ENCODE assay signal across 33 cellular contexts in the genomic region with DNA sequence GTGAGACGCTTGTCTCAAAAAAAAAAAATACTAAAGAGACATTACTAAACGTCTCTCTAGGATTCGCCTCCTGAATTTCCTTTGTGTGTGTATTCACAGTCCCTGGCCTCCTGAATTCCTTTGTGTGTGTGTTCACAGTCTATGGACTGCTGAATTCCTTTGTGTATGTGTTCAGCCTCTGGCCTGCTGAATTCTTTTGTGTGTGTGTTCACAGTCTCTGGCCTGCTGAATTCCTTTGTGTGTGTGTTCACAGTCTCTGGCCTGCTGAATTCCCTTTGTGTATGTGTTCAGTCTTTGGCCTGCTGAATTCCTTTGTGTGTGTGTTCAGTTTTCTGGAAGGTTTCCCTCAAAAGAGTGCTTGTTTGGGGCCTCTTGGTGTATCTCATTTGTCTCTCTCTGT. TPM values are rescaled to one million over a fixed set of nuclear protein-coding genes. Genes with fewer than 3 reads are reported as not detected.
A peak's percentile ranks its signal among the peaks of the same experiment; 100 is the strongest.
DNase-seq lines count a peak whose midpoint lies in the region; ATAC-seq, FAIRE-seq and TF ChIP-seq lines count a peak whose summit lies in the region.
"Had no signal": no experiment of that assay in that cellular context is flagged by ENCODE, and none has a peak within 500 bp of the region (broad histone marks: within the 10 kb centered on the region; RNA-seq: fewer than 3 reads in every experiment).

No MANE protein-coding gene starts in this region.

- H3K27ac Mint-ChIP-seq in T-helper 17 cell, result peak overlapping the region; percentile 73
- H3K27ac Mint-ChIP-seq: activated CD4-positive, alpha-beta T cell treated with anti-CD3 and anti-CD28 coated beads, Interleukin-2, amount 10 ng/mL, durations not matched to agents 24 days and 14 days; immature natural killer cell; mesothelial cell of epicardium; T-helper 2 cell treated with Interferon-gamma antibody and Interleukin-4, amounts not matched to agents 5 μg/mL and 100 μg/mL, for 36 hours had no signal

- H2AFZ ChIP-seq in trophoblast cell (ENCODE audit: insufficient read depth, low read length, poor library complexity), result no peak overlapping the region

- no peak overlapping the region for H3K4me2 ChIP-seq in trophoblast cell (ENCODE audit: low read length)
- H3K4me2 ChIP-seq: BLaER1 treated with 17β-estradiol and CSF1 and Interleukin-3, amounts not matched to agents 10 nM and 100 nM had no signal

- H3K9me3 ChIP-seq in T-helper 17 cell (ENCODE audit: control insufficient read depth, low read length, poor library complexity, severe bottlenecking) (no peaks in the 10 kb centered on the region), trophoblast cell (ENCODE audit: insufficient read depth, low read depth, low read length) (peaks cover 3% of the 10 kb centered on the region)
- H3K9me3 ChIP-seq: BLaER1 treated with 17β-estradiol and CSF1 and Interleukin-3, amounts not matched to agents 10 nM and 100 nM; esophagus squamous epithelium; gastroesophageal sphincter; left ventricle myocardium inferior; transverse colon had no signal

- H3K4me1 Mint-ChIP-seq in T-helper 17 cell, result peaks cover 3% of the 10 kb centered on the region
- H3K4me1 Mint-ChIP-seq: mesothelial cell of epicardium had no signal

- H3K79me2 ChIP-seq in trophoblast cell (ENCODE audit: control insufficient read depth, insufficient read depth, low read length, poor library complexity), result no peaks in the 10 kb centered on the region

- H3K27ac ChIP-seq in trophoblast cell (ENCODE audit: low read depth, low read length), result peak overlapping the region; percentile 68
- H3K27ac ChIP-seq: BLaER1 treated with 17β-estradiol and CSF1 and Interleukin-3, amounts not matched to agents 10 nM and 100 nM; cardiac muscle cell; esophagus squamous epithelium; gastroesophageal sphincter; left ventricle myocardium inferior; transverse colon; VCaP had no signal

- no peak for ATAC-seq in T-helper 17 cell
- no peak for ATAC-seq in HG02973 (IDR thresholded peaks at IDR 0.05; ENCODE audit: unreplicated experiment)
- ATAC-seq in HG02610 (IDR thresholded peaks at IDR 0.05; ENCODE audit: unreplicated experiment), result no peak
- ATAC-seq: gastroesophageal sphincter, GM12878 had no signal

- no CpG with 5 or more reads among the region's 3 CpGs for WGBS in trophoblast cell (ENCODE audit: extremely low coverage, insufficient coverage, insufficient read length)

- FAIRE-seq in H54 (lab: Jason Lieb, UNC), result no peak
- FAIRE-seq: GM12878, small intestine had no signal

- H2AK5ac ChIP-seq in trophoblast cell (ENCODE audit: low read length), result no peak overlapping the region

- peak overlapping the region; percentile 15 for H2BK5ac ChIP-seq in trophoblast cell (ENCODE audit: low read depth, low read length, poor library complexity)

- no peak overlapping the region for H3K14ac ChIP-seq in trophoblast cell (ENCODE audit: low read length)

- H3K27me3 ChIP-seq in trophoblast cell (ENCODE audit: insufficient read depth, low read length), result no peaks in the 10 kb centered on the region
- H3K27me3 ChIP-seq: BLaER1 treated with 17β-estradiol and CSF1 and Interleukin-3, amounts not matched to agents 10 nM and 100 nM; cardiac muscle cell; esophagus squamous epithelium; gastroesophageal sphincter; transverse colon had no signal

- no peak overlapping the region for H3K4me3 ChIP-seq in trophoblast cell (ENCODE audit: low read depth, low read length)
- H3K4me3 ChIP-seq: BLaER1 treated with 17β-estradiol and CSF1 and Interleukin-3, amounts not matched to agents 10 nM and 100 nM; cardiac muscle cell; esophagus squamous epithelium; gastroesophageal sphincter; GM12878; left ventricle myocardium inferior; transverse colon had no signal

- no peak overlapping the region for H3K9ac ChIP-seq in trophoblast cell (ENCODE audit: low read length)

- no peaks in the 10 kb centered on the region for H3K27me3 Mint-ChIP-seq in T-helper 17 cell
- H3K27me3 Mint-ChIP-seq: activated CD4-positive, alpha-beta T cell treated with anti-CD3 and anti-CD28 coated beads, Interleukin-2, amount 10 ng/mL, durations not matched to agents 24 days and 14 days; naive B cell had no signal

- peaks cover 30 to 46% of the 10 kb centered on the region in 2 experiments for H3K36me3 ChIP-seq in trophoblast cell (ENCODE audit: control insufficient read depth in 1 of 2, insufficient read depth in 2 of 2, low read length in 2 of 2)

- peak overlapping the region; percentile 29 for H4K8ac ChIP-seq in trophoblast cell (ENCODE audit: low read depth, low read length)

- no peak for TF ChIP-seq POLR2A in H54 (IDR thresholded peaks at IDR 0.05; ENCODE audit: low read depth, low read length)

- H4K12ac ChIP-seq in trophoblast cell (ENCODE audit: low read depth, low read length), result peak overlapping the region; percentile 36

- H2BK120ac ChIP-seq in trophoblast cell (ENCODE audit: insufficient read depth, low read length, poor library complexity), result no peak overlapping the region

- H3K4me1 ChIP-seq in trophoblast cell (ENCODE audit: control insufficient read depth in 1 of 2, insufficient read depth in 2 of 2, low read length in 2 of 2), result no peaks in the 10 kb centered on the region
- H3K4me1 ChIP-seq: esophagus squamous epithelium, gastroesophageal sphincter, left ventricle myocardium inferior, transverse colon had no signal

- H3K4ac ChIP-seq in trophoblast cell (ENCODE audit: low read depth, low read length), result no peak overlapping the region

- H3K18ac ChIP-seq in trophoblast cell (ENCODE audit: low read length), result no peak overlapping the region

- H3K36me3 Mint-ChIP-seq in T-helper 17 cell (ENCODE audit: low read depth), result peaks cover 21% of the 10 kb centered on the region

- no peak overlapping the region for H3K4me3 Mint-ChIP-seq in T-helper 17 cell
- H3K4me3 Mint-ChIP-seq: activated CD4-positive, alpha-beta T cell treated with anti-CD3 and anti-CD28 coated beads, Interleukin-2, amount 10 ng/mL, durations not matched to agents 24 days and 14 days; immature natural killer cell; mesothelial cell of epicardium; naive B cell; T-helper 2 cell treated with Interferon-gamma antibody and Interleukin-4, amounts not matched to agents 5 μg/mL and 100 μg/mL, for 36 hours had no signal

- H3K23ac ChIP-seq in trophoblast cell (ENCODE audit: low read length), result no peak overlapping the region

- H2BK12ac ChIP-seq in trophoblast cell (ENCODE audit: low read length), result no peak overlapping the region

- H3K79me1 ChIP-seq in trophoblast cell (ENCODE audit: low read length), result no peaks in the 10 kb centered on the region

- peak; percentile 12 for DNase-seq in EH (ENCODE audit: low read depth)
- no peak for DNase-seq in T-helper 17 cell
- peak; percentile 2 for DNase-seq in foreskin melanocyte
- DNase-seq in trophoblast cell, result no peak
- no peak for DNase-seq in NCI-H128 (lab: John Stamatoyannopoulos, UW; ENCODE audit: unreplicated experiment)
- DNase-seq in H54 (ENCODE audit: insufficient read length, low spot score), result no peak
- DNase-seq: ACHN; activated CD4-positive, alpha-beta T cell treated with anti-CD3 and anti-CD28 coated beads, Interleukin-2, amount 10 ng/mL, durations not matched to agents 24 days and 14 days; activated naive CD4-positive, alpha-beta T cell treated with Interleukin-2 at 50 U/mL for 16 hours; amniotic stem cell; COR-L47; DMS79; esophagus squamous epithelium; H7; hypothalamus; immature natural killer cell; left ventricle myocardium inferior; naive B cell; NCI-H1105 treated with DMSO at 0.1 percent for 48 hours; NCI-H2029 treated with DMSO at 0.1 percent for 48 hours; NCI-H526 treated with DMSO at 0.1 percent for 48 hours; small intestine; stimulated activated CD4-positive, alpha-beta T cell treated with anti-CD3 and anti-CD28 coated beads, Interleukin-2, amount 100 ng/mL, for 24 hours; transverse colon had no signal

- no peak overlapping the region for H4K91ac ChIP-seq in trophoblast cell (ENCODE audit: low read depth, low read length)

RNA-seq across cellular contexts. Expression of a gene that starts 8.2 kb away (rescaled TPM):
- total RNA-seq in T-helper 17 cell, result 10 to 100 TPM; 13.0 to 14.2 TPM
- 15.1 and 15.6 TPM in 2 replicates for polyA plus RNA-seq in trophoblast cell (2013)

Comparison
In these comparisons a context has a peak if more than half of its experiments do, and no peak if none do; other contexts are left out.
1. DNase-seq: peak in EH (single experiment) and foreskin melanocyte (single experiment); none in T-helper 17 cell (0 of 3), trophoblast cell (0 of 2), NCI-H128 (single experiment) and H54 (single experiment).